10 cellular contexts compared by ENCODE assay signal in genomic region chr16:14489460-14489859, GRCh38.
DNase-seq lines count a peak whose midpoint lies in the region; ATAC-seq, FAIRE-seq and TF ChIP-seq lines count a peak whose summit lies in the region.
"Had no signal": no experiment of that assay in that cellular context is flagged by ENCODE, and none has a peak within 500 bp of the region (broad histone marks: within the 10 kb centered on the region; RNA-seq: fewer than 3 reads in every experiment).

No MANE protein-coding gene starts in this region.

- FAIRE-seq in A549 (lab: Jason Lieb, UNC): no peak
- FAIRE-seq in GM12891 (lab: Jason Lieb, UNC): no peak
- no peak for FAIRE-seq in RCC 7860 (lab: Jason Lieb, UNC)

- no peaks in the 10 kb centered on the region for H3K9me3 ChIP-seq in A549
- no peaks in the 10 kb centered on the region for H3K9me3 ChIP-seq in MG63
- no peaks in the 10 kb centered on the region for H3K9me3 ChIP-seq in body of pancreas

- intact Hi-C loops in body of pancreas (cut with DNase I): no loop called here

- TF ChIP-seq CTCF in A549 (IDR thresholded peaks at IDR 0.05) (no peak), body of pancreas (IDR thresholded peaks at IDR 0.05) (no peak)

- ATAC-seq in A549 (peak; percentile 72 to 79), HG03139 (IDR thresholded peaks at IDR 0.05; ENCODE audit: unreplicated experiment) (no peak), body of pancreas (no peak)

- DNase-seq in A549 (ENCODE audit: low read depth in 1 of 2, low spot score in 1 of 2) (peak; percentile 80 to 85), GM12891 (ENCODE audit: insufficient read length, low spot score) (peak; percentile 25), RCC 7860 (ENCODE audit: low spot score) (peak; percentile 39), foreskin melanocyte (peak; percentile 12), MG63 (no peak), NCI-H1694 treated with DMSO at 0.1 percent for 48 hours (lab: John Stamatoyannopoulos, UW) (no peak), body of pancreas (no peak)
- DNase-seq: DMS79 treated with DMSO at 0.1 percent for 48 hours, NCI-H524 treated with DMSO at 0.1 percent for 48 hours had no signal

- no peak for TF ChIP-seq EP300 in A549 (IDR thresholded peaks at IDR 0.05)

- CTCF ChIA-PET in A549 (lab: Yijun Ruan, JAX): interaction anchor here (0.6 to 6.5 kb wide), 9 partner anchors 11 to 490 kb away, joined by 3 to 54 read pairs (median 3); no protein-coding TSS in a partner anchor

- peak overlapping the region; percentile 96; the same call in 2 of the 3 replicates for H3K4me2 ChIP-seq in A549

- peak in 1 of 2 experiments; percentile 21; a peak in 1 of 5 replicates for TF ChIP-seq RAD21 in A549 (conservative IDR thresholded peaks at IDR 0.05 in 1 of 2, IDR thresholded peaks at IDR 0.05 in 1 of 2)

- TF ChIP-seq POLR2A in A549 (IDR thresholded peaks at IDR 0.05; ENCODE audit: low read length) (no peak), GM12891 (IDR thresholded peaks at IDR 0.05; ENCODE audit: low read depth, low read length) (no peak), body of pancreas (IDR thresholded peaks at IDR 0.05) (no peak)

- 34% methylated on average over 4 of the region's 4 CpGs for WGBS in A549 (ENCODE audit: missing lambda C conversion rate)
- WGBS in body of pancreas, 2 donors: 77 to 83% methylated on average over 4 of the region's 4 CpGs

- H3K4me3 ChIP-seq in A549 (no peak overlapping the region), MG63 (no peak overlapping the region), body of pancreas (no peak overlapping the region)

- POLR2A ChIA-PET in A549 (lab: Yijun Ruan, JAX): interaction anchor here (0.6 kb wide), 1 partner anchor 143 kb away, joined by 5 read pairs; the partner anchor contains the start of gene BFAR

- H3K27ac ChIP-seq in A549 (peak overlapping the region; percentile 86 to 90), body of pancreas (no peak overlapping the region)

- H3K27me3 ChIP-seq in MG63 (no peaks in the 10 kb centered on the region), body of pancreas (no peaks in the 10 kb centered on the region)

- H3K36me3 ChIP-seq in MG63: no peaks in the 10 kb centered on the region
- H3K36me3 ChIP-seq in body of pancreas (replicated peaks in 1 of 2; ENCODE audit: insufficient read depth in 1 of 2, low read depth in 2 of 2): no peaks in the 10 kb centered on the region

- peaks cover 78% of the 10 kb centered on the region for H3K4me1 ChIP-seq in A549
- peaks cover 31% of the 10 kb centered on the region for H3K4me1 ChIP-seq in body of pancreas

TF ChIP-seq in A549, 52 proteins besides CTCF, POLR2A, EP300 and RAD21:
- TF ChIP-seq HOXB5 (CRISPR knock-in tag; IDR thresholded peaks at IDR 0.05) (no peak), PHF8 (IDR thresholded peaks at IDR 0.05; ENCODE audit: borderline replicate concordance, low read depth) (no peak), MAX (IDR thresholded peaks at IDR 0.05) (peak; percentile 71)

TF ChIP-seq in GM12891, 5 proteins besides CTCF, POLR2A, EP300 and RAD21:
- TF ChIP-seq POLR2AphosphoS5 (IDR thresholded peaks at IDR 0.05; ENCODE audit: low read depth, low read length) (no peak), PAX5 (IDR thresholded peaks at IDR 0.05; ENCODE audit: insufficient read depth, low read length, severe bottlenecking) (no peak), TAF1 (IDR thresholded peaks at IDR 0.05; ENCODE audit: low read depth, low read length) (no peak), POU2F2 (IDR thresholded peaks at IDR 0.05; ENCODE audit: low read depth, low read length) (no peak), SPI1 (IDR thresholded peaks at IDR 0.05; ENCODE audit: low read depth, low read length) (no peak)

Comparison
In these comparisons a context has a peak if more than half of its experiments do, and no peak if none do; other contexts are left out.
1. ATAC-seq: peak in A549 (2 of 2); none in HG03139 (single experiment) and body of pancreas (single experiment).
2. DNase-seq: peak in A549 (2 of 2), GM12891 (single experiment), RCC 7860 (single experiment) and foreskin melanocyte (single experiment); none in MG63 (single experiment), NCI-H1694 treated with DMSO at 0.1 percent for 48 hours (single experiment) and body of pancreas (0 of 4).
3. H3K27ac ChIP-seq: peak in A549 (2 of 2); none in body of pancreas (0 of 4).